In the genomic region with DNA sequence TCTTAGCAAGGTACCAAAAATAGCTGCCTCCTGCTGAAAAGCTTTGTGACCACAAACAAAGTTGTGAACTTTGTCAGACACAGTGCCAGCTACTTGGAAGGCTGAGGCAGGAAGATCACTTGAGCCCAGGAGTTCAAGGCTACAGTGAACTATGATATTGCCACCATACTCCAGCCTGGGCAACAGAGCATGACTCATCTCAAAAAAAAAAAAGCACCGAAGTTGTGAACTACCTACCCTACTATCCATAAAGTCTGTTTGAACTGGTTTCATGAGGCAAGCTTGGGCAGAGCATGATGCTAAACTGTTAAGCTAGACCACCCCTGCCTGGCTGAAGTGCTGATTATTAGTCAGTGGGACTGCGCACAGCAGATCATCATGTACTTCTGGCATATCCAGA, we compare ENCODE assay signal across 15 cellular contexts.
A peak's percentile ranks its signal among the peaks of the same experiment; 100 is the strongest.
DNase-seq lines count a peak whose midpoint lies in the region; ATAC-seq and TF ChIP-seq lines count a peak whose summit lies in the region.
"Had no signal": no experiment of that assay in that cellular context is flagged by ENCODE, and none has a peak within 500 bp of the region (broad histone marks: within the 10 kb centered on the region; RNA-seq: fewer than 3 reads in every experiment).

No MANE protein-coding gene starts in this region.

- H3K4me1 Mint-ChIP-seq in central memory CD8-positive, alpha-beta T cell: peaks cover 17% of the 10 kb centered on the region
- peaks cover 0 to 10% of the 10 kb centered on the region in 2 donors for H3K4me1 Mint-ChIP-seq in natural killer cell

- TF ChIP-seq CTCF in natural killer cell (IDR thresholded peaks at IDR 0.05): no peak

- no peak overlapping the region for H3K4me3 Mint-ChIP-seq in central memory CD8-positive, alpha-beta T cell
- no peak overlapping the region for H3K4me3 Mint-ChIP-seq in natural killer cell
- H3K4me3 Mint-ChIP-seq: CD4-positive, CD25-positive, alpha-beta regulatory T cell had no signal

- ATAC-seq in central memory CD8-positive, alpha-beta T cell (replicated peaks; ENCODE audit: extremely low read depth, poor library complexity, severe bottlenecking): peak; percentile 53
- peak in 2 of 3 donors; percentile 45 to 91 for ATAC-seq in natural killer cell
- ATAC-seq: upper lobe of right lung had no signal

- H3K27me3 Mint-ChIP-seq in central memory CD8-positive, alpha-beta T cell: no peaks in the 10 kb centered on the region
- H3K27me3 Mint-ChIP-seq in natural killer cell (ENCODE audit: low read depth in 2 of 2): no peaks in the 10 kb centered on the region
- H3K27me3 Mint-ChIP-seq: CD4-positive, CD25-positive, alpha-beta regulatory T cell had no signal

- no peak overlapping the region for H3K27ac Mint-ChIP-seq in central memory CD8-positive, alpha-beta T cell (ENCODE audit: low read depth)
- H3K27ac Mint-ChIP-seq in natural killer cell: peak overlapping the region in 1 of 2 donors; percentile 30

- no peaks in the 10 kb centered on the region for H3K9me3 Mint-ChIP-seq in central memory CD8-positive, alpha-beta T cell
- no peaks in the 10 kb centered on the region for H3K9me3 Mint-ChIP-seq in natural killer cell
- H3K9me3 Mint-ChIP-seq: CD4-positive, CD25-positive, alpha-beta regulatory T cell had no signal

- intact Hi-C loops in natural killer cell (cut with micrococcal nuclease): no loop called here

- H3K36me3 Mint-ChIP-seq in central memory CD8-positive, alpha-beta T cell (ENCODE audit: insufficient read depth): peaks cover 38% of the 10 kb centered on the region
- peaks cover 3% of the 10 kb centered on the region for H3K36me3 Mint-ChIP-seq in natural killer cell

- DNase-seq in DMS53 (lab: John Stamatoyannopoulos, UW) (peak; percentile 30), DMS53 treated with DMSO at 0.1 percent for 48 hours (lab: John Stamatoyannopoulos, UW; ENCODE audit: unreplicated experiment) (no peak), LHCN-M2 (ENCODE audit: low read depth) (peak; percentile 76), natural killer cell (no peak), COLO829 (ENCODE audit: low spot score) (no peak), dermis blood vessel endothelial cell (no peak)
- no peak for DNase-seq in central memory CD8-positive, alpha-beta T cell (ENCODE audit: low spot score in 2 of 2)
- no peak for DNase-seq in stimulated activated CD4-positive, alpha-beta T cell treated with anti-CD3 and anti-CD28 coated beads, Interleukin-4, amount 100 ng/mL, for 24 hours
- DNase-seq: activated CD8-positive, alpha-beta memory T cell treated with anti-CD3 and anti-CD28 coated beads for 24 hours; activated naive CD4-positive, alpha-beta T cell treated with anti-CD3 and anti-CD28 coated beads, Interleukin-2, amount 50 U/mL, for 16 hours; CD4-positive, CD25-positive, alpha-beta regulatory T cell; kidney glomerular epithelial cell; NCI-H1105 treated with DMSO at 0.1 percent for 48 hours; stimulated activated CD4-positive, alpha-beta T cell treated with anti-CD3 and anti-CD28 coated beads, Interleukin-2, amount 100 ng/mL, for 24 hours; upper lobe of right lung had no signal

Comparison
In these comparisons a context has a peak if more than half of its experiments do, and no peak if none do; other contexts are left out.
1. DNase-seq: peak in DMS53 (single experiment) and LHCN-M2 (single experiment); none in DMS53 treated with DMSO at 0.1 percent for 48 hours (single experiment), central memory CD8-positive, alpha-beta T cell (0 of 2), natural killer cell (single experiment), stimulated activated CD4-positive, alpha-beta T cell treated with anti-CD3 and anti-CD28 coated beads, Interleukin-4, amount 100 ng/mL, for 24 hours (single experiment), COLO829 (single experiment) and dermis blood vessel endothelial cell (single experiment).